5 cellular contexts compared by ENCODE assay signal in genomic region chr15:45507143-45507542, GRCh38. TPM values are rescaled to one million over a fixed set of nuclear protein-coding genes. Genes with fewer than 3 reads are reported as not detected.
DNase-seq lines count a peak whose midpoint lies in the region; ATAC-seq, FAIRE-seq and TF ChIP-seq lines count a peak whose summit lies in the region.
"Not testable (repeated sequence)": the region's sequence is repeated elsewhere in the genome, so short reads cannot be mapped to it uniquely, and the experiment has no call there.

No MANE protein-coding gene starts in this region.

- not testable (repeated sequence) for H3K36me3 Mint-ChIP-seq in WTC11

- not testable (repeated sequence) for H3K4me2 ChIP-seq in A549

- CTCF ChIA-PET in A549 (lab: Yijun Ruan, JAX); HEK293 (lab: Yijun Ruan, JAX): not testable (repeated sequence)
- CTCF ChIA-PET in WTC11 (lab: Charles Lee): interaction anchor here (1.0 kb wide), 1 partner anchor 67 kb away, joined by 4 read pairs; no protein-coding TSS in a partner anchor

- H3K27ac ChIP-seq in A549; HEK293 (ENCODE audit: extremely low read depth, low read depth, low read length): not testable (repeated sequence)
- H3K27ac ChIP-seq in C4-2B (peak overlapping the region; percentile 23; the same call in 1 of the 2 replicates), VCaP (peak overlapping the region; percentile 96)

- not testable (repeated sequence) for H3K27ac Mint-ChIP-seq in WTC11

- not testable (repeated sequence) for FAIRE-seq in A549 (lab: Jason Lieb, UNC)

- peaks cover 26% of the 10 kb centered on the region for H3K27me3 Mint-ChIP-seq in WTC11 (ENCODE audit: low read depth)

- not testable (repeated sequence) for H3K4me1 ChIP-seq in A549; HEK293 (ENCODE audit: control insufficient read depth, insufficient read depth, low read length)

- DNase-seq in A549 (ENCODE audit: low read depth in 1 of 2, low spot score in 1 of 2); WTC11 (ENCODE audit: low spot score): not testable (repeated sequence)

- not testable (repeated sequence) for TF ChIP-seq CTCF in A549 (IDR thresholded peaks at IDR 0.05); C4-2B (conservative IDR thresholded peaks at IDR 0.05); HEK293 (tag by site-specific recombination; IDR thresholded peaks at IDR 0.05); VCaP (conservative IDR thresholded peaks at IDR 0.05); WTC11 (IDR thresholded peaks at IDR 0.05)

- not testable (repeated sequence) for H3K4me1 Mint-ChIP-seq in WTC11

- WGBS in A549 (ENCODE audit: missing lambda C conversion rate): 95% methylated on average over 6 of the region's 6 CpGs

- H3K36me3 ChIP-seq in HEK293 (ENCODE audit: control insufficient read depth in 2 of 2, insufficient read depth in 1 of 2, low read length in 2 of 2): not testable (repeated sequence)

- H3K9me3 ChIP-seq in A549; HEK293 (ENCODE audit: control insufficient read depth, insufficient read depth, low read depth, low read length): not testable (repeated sequence)

- TF ChIP-seq POLR2A in A549 (IDR thresholded peaks at IDR 0.05; ENCODE audit: low read length): not testable (repeated sequence)

- ATAC-seq in A549, WTC11: not testable (repeated sequence)

- POLR2A ChIA-PET in A549 (lab: Yijun Ruan, JAX); HEK293 (lab: Yijun Ruan, JAX); WTC11 (lab: Charles Lee): not testable (repeated sequence)

- not testable (repeated sequence) for H3K4me3 Mint-ChIP-seq in WTC11

- not testable (repeated sequence) for TF ChIP-seq EP300 in A549 (IDR thresholded peaks at IDR 0.05)

- H3K9me3 Mint-ChIP-seq in WTC11: not testable (repeated sequence)

- not testable (repeated sequence) for H3K4me3 ChIP-seq in A549; HEK293 (ENCODE audit: low read depth, low read length)

- TF ChIP-seq RAD21 in A549 (conservative IDR thresholded peaks at IDR 0.05 in 1 of 2, IDR thresholded peaks at IDR 0.05 in 1 of 2): not testable (repeated sequence)

TF ChIP-seq in A549, 52 proteins besides CTCF, POLR2A, EP300 and RAD21:
- TF ChIP-seq ZC3H11A (IDR thresholded peaks at IDR 0.05): peak; percentile 32; the same call in 1 of the 2 replicates

TF ChIP-seq in HEK293, 187 proteins besides CTCF, POLR2A, EP300 and RAD21 (continues in another document):
- TF ChIP-seq ZBTB11 (tag by site-specific recombination; conservative IDR thresholded peaks at IDR 0.05; ENCODE audit: low read depth) (peak; percentile 65), ZNF560 (tag by site-specific recombination; IDR thresholded peaks at IDR 0.05; ENCODE audit: borderline replicate concordance) (0 out of 2 replicates have a peak, but pooled peaks have one; percentile 26), ZNF558 (tag by site-specific recombination; IDR thresholded peaks at IDR 0.05) (0 out of 2 replicates have a peak, but pooled peaks have one; percentile 40)

TF ChIP-seq in WTC11, 78 proteins besides CTCF, POLR2A, EP300 and RAD21:
- TF ChIP-seq HMGA2 (CRISPR knock-in tag; IDR thresholded peaks at IDR 0.05): peak; percentile 51; the same call in 1 of the 2 replicates
TF ChIP-seq in WTC11: peak in this region for 1; not testable (repeated sequence) for 77.

RNA-seq across cellular contexts. Expression of gene SLC30A4, which starts 15.4 kb away (rescaled TPM):
- polyA plus RNA-seq in A549 (2011; rRNA removed): 3.1 and 3.8 TPM in 2 replicates
- polyA plus RNA-seq in A549 (2012; cell fraction: cytosol; rRNA removed): 1.3 and 1.4 TPM in 2 replicates
- polyA plus RNA-seq in A549 (2012; cell fraction: nucleus; rRNA removed): 0.35 and 0.65 TPM in 2 replicates
- 2.1 to 2.7 TPM (median 2.2 TPM) in 3 replicates for polyA plus RNA-seq in A549 (2017; fragmentation: RNase III; extraction: RNeasy Plus Mini Kit Qiagen cat#74134 plus additional on column Dnase treatment)
- polyA minus RNA-seq in A549 (2011; rRNA and poly(A)+ RNA removed): 6.2 and 6.3 TPM in 2 replicates
- 0.04 to 0.05 TPM in 2 of 3 replicates, not detected in the other for total RNA-seq in WTC11 (2021)
